ENCODE assay signal across 8 cellular contexts in genomic region chrX:72100824-72101351, GRCh38. TPM values are rescaled to one million over a fixed set of nuclear protein-coding genes. Genes with fewer than 3 reads are reported as not detected.
A peak's percentile ranks its signal among the peaks of the same experiment; 100 is the strongest.
DNase-seq lines count a peak whose midpoint lies in the region; ATAC-seq and TF ChIP-seq lines count a peak whose summit lies in the region.

No MANE protein-coding gene starts in this region.

- H3K4me3 Mint-ChIP-seq in activated CD4-positive, alpha-beta memory T cell treated with anti-CD3 and anti-CD28 coated beads, Interleukin-2, amount 10 ng/mL, durations not matched to agents 7 days and 5 days: peak overlapping the region; percentile 83

- intact Hi-C loops in left lung (cut with DNase I): no loop called here

- peak overlapping the region in 1 of 2 donors; percentile 28 for H3K4me3 ChIP-seq in left lung

- DNase-seq in AG20443 (ENCODE audit: low spot score) (peak; percentile 15), left lung (peak; percentile 61 to 75), NCI-H82 (lab: John Stamatoyannopoulos, UW) (no peak), amniotic stem cell (lab: John Stamatoyannopoulos, UW) (no peak)
- peak; percentile 87 for DNase-seq in activated CD4-positive, alpha-beta memory T cell treated with anti-CD3 and anti-CD28 coated beads, Interleukin-2, amount 10 ng/mL, durations not matched to agents 7 days and 5 days
- peak; percentile 59 for DNase-seq in stimulated activated naive CD8-positive, alpha-beta T cell treated with anti-CD3 and anti-CD28 coated beads, Interleukin-15, Interleukin-2, amounts not matched to agents 100 U/mL and 50 U/mL, for 24 hours

- H3K27me3 Mint-ChIP-seq in activated CD4-positive, alpha-beta memory T cell treated with anti-CD3 and anti-CD28 coated beads, Interleukin-2, amount 10 ng/mL, durations not matched to agents 7 days and 5 days: peaks cover 20% of the 10 kb centered on the region

- peaks cover 0 to 41% of the 10 kb centered on the region in 2 donors for H3K4me1 ChIP-seq in left lung

- no peak for TF ChIP-seq CTCF in left lung (IDR thresholded peaks at IDR 0.05)

- no peaks in the 10 kb centered on the region for H3K9me3 Mint-ChIP-seq in activated CD4-positive, alpha-beta memory T cell treated with anti-CD3 and anti-CD28 coated beads, Interleukin-2, amount 10 ng/mL, durations not matched to agents 7 days and 5 days

- POLR2A ChIA-PET in activated CD4-positive, alpha-beta memory T cell treated with anti-CD3 and anti-CD28 coated beads, Interleukin-2, amount 10 ng/mL, durations not matched to agents 7 days and 5 days (lab: Charles Lee): interaction anchor here (0.8 to 1.5 kb wide), 6 partner anchors 10 to 176 kb away, joined by 3 to 23 read pairs (median 4); partner anchors contain the start of gene RPS4X

- ATAC-seq in GM19467 (IDR thresholded peaks at IDR 0.05; ENCODE audit: unreplicated experiment): peak; percentile 76
- ATAC-seq in HG03558 (IDR thresholded peaks at IDR 0.05; ENCODE audit: extremely low read depth, unreplicated experiment): peak; percentile 64
- ATAC-seq in left lung: peak; percentile 69
- ATAC-seq in stimulated activated naive CD8-positive, alpha-beta T cell treated with anti-CD3 and anti-CD28 coated beads, Interleukin-15, Interleukin-2, amounts not matched to agents 100 U/mL and 50 U/mL, for 24 hours: peak; percentile 87

- no peaks in the 10 kb centered on the region for H3K36me3 ChIP-seq in left lung

- peaks cover 0 to 7% of the 10 kb centered on the region in 2 donors for H3K27me3 ChIP-seq in left lung

- CTCF ChIA-PET in activated CD4-positive, alpha-beta memory T cell treated with anti-CD3 and anti-CD28 coated beads, Interleukin-2, amount 10 ng/mL, durations not matched to agents 7 days and 5 days (lab: Charles Lee): interaction anchor here (0.7 to 2.8 kb wide), 6 partner anchors 20 to 471 kb away, joined by 3 to 20 read pairs (median 4); no protein-coding TSS in a partner anchor

- peaks cover 6% of the 10 kb centered on the region for H3K36me3 Mint-ChIP-seq in activated CD4-positive, alpha-beta memory T cell treated with anti-CD3 and anti-CD28 coated beads, Interleukin-2, amount 10 ng/mL, durations not matched to agents 7 days and 5 days (ENCODE audit: low read depth)

- peak overlapping the region; percentile 19 to 81 for H3K27ac ChIP-seq in left lung

- H3K9me3 ChIP-seq in left lung: no peaks in the 10 kb centered on the region

- peaks cover 60% of the 10 kb centered on the region for H3K4me1 Mint-ChIP-seq in activated CD4-positive, alpha-beta memory T cell treated with anti-CD3 and anti-CD28 coated beads, Interleukin-2, amount 10 ng/mL, durations not matched to agents 7 days and 5 days

- H3K27ac Mint-ChIP-seq in activated CD4-positive, alpha-beta memory T cell treated with anti-CD3 and anti-CD28 coated beads, Interleukin-2, amount 10 ng/mL, durations not matched to agents 7 days and 5 days: peak overlapping the region; percentile 90

RNA-seq across cellular contexts. Expression of gene RTL5, which starts 30.8 kb away (rescaled TPM):
- total RNA-seq in activated CD4-positive, alpha-beta memory T cell treated with anti-CD3 and anti-CD28 coated beads, Interleukin-2, amount 10 ng/mL, durations not matched to agents 7 days and 5 days: under 1 TPM; 0.13 TPM
- 10 to 100 TPM; 10.6 to 13.3 TPM for total RNA-seq in left lung

Comparison
In these comparisons a context has a peak if more than half of its experiments do, and no peak if none do; other contexts are left out.
1. DNase-seq: peak in AG20443 (single experiment), activated CD4-positive, alpha-beta memory T cell treated with anti-CD3 and anti-CD28 coated beads, Interleukin-2, amount 10 ng/mL, durations not matched to agents 7 days and 5 days (single experiment), left lung (2 of 2) and stimulated activated naive CD8-positive, alpha-beta T cell treated with anti-CD3 and anti-CD28 coated beads, Interleukin-15, Interleukin-2, amounts not matched to agents 100 U/mL and 50 U/mL, for 24 hours (single experiment); none in NCI-H82 (single experiment) and amniotic stem cell (single experiment).
2. RNA of gene RTL5, which starts 30.8 kb away (total RNA-seq): 10.6 to 13.3 TPM in left lung; 0.13 TPM in activated CD4-positive, alpha-beta memory T cell treated with anti-CD3 and anti-CD28 coated beads, Interleukin-2, amount 10 ng/mL, durations not matched to agents 7 days and 5 days; every median in the first group is over 10 times any median in the second.
3. Peak in every context shown above with its lines, with median percentiles within 50 percentile points of each other: ATAC-seq.